21 cellular contexts compared by ENCODE assay signal in the genomic region with DNA sequence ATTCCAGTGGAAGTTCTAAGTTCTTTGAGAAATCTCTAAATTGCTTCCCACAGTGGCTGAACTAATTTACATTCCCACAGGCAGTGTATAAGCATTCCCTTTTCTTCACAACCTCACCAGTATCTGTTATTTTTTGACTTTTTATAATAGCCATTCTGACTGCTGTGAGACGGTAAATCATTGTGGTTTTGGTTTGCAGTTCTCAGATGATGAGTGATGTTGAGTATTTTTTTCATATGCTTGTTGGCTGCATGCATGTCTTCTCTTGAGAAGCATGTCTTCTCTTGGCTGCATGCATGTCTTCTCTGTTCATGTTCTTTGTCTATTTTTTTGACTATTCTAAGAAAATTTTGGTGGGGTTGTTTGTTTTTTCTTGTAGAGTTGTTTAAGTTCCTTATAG.
DNase-seq lines count a peak whose midpoint lies in the region; ATAC-seq, FAIRE-seq and TF ChIP-seq lines count a peak whose summit lies in the region.
"Had no signal": no experiment of that assay in that cellular context is flagged by ENCODE, and none has a peak within 500 bp of the region (broad histone marks: within the 10 kb centered on the region; RNA-seq: fewer than 3 reads in every experiment).

No MANE protein-coding gene starts in this region.

- H3K4me1 ChIP-seq in astrocyte (ENCODE audit: insufficient read depth, low read length) (no peaks in the 10 kb centered on the region), neuronal stem cell (ENCODE audit: control insufficient read depth in 2 of 2, insufficient read depth in 1 of 2, low read depth in 1 of 2, low read length in 2 of 2) (peaks cover 0 to 9% of the 10 kb centered on the region in 2 donors), SJCRH30 (no peaks in the 10 kb centered on the region), adrenal gland (replicated peaks in 1 of 2) (no peaks in the 10 kb centered on the region)

- TF ChIP-seq CTCF in astrocyte (IDR thresholded peaks at IDR 0.05; ENCODE audit: insufficient read depth, low read depth, low read length) (no peak), adrenal gland (IDR thresholded peaks at IDR 0.05) (no peak)

- H3K79me2 ChIP-seq in astrocyte (ENCODE audit: insufficient read depth, low read length): no peaks in the 10 kb centered on the region

- no CpG with 5 or more reads among the region's 1 CpG for WGBS in neuronal stem cell (ENCODE audit: extremely low coverage in 2 of 2, insufficient read length in 2 of 2, insufficient replicate concordance in 1 of 2), 2 donors
- WGBS in adrenal gland, 4 donors: 80 to 89% (median 83%) methylated on average over 1 of the region's 1 CpG

- no peaks in the 10 kb centered on the region for H3K27me3 Mint-ChIP-seq in astrocyte (ENCODE audit: low read depth, unreplicated experiment)

- H3K4me2 ChIP-seq in astrocyte (ENCODE audit: low read length) (no peak overlapping the region), neuronal stem cell (ENCODE audit: insufficient read depth, low read length, poor library complexity, severe bottlenecking) (no peak overlapping the region)

- H3K9me3 ChIP-seq in astrocyte (ENCODE audit: insufficient read depth, low read depth, low read length) (no peaks in the 10 kb centered on the region), neuronal stem cell (replicated peaks in 1 of 2; ENCODE audit: control insufficient read depth in 2 of 2, insufficient read depth in 1 of 2, low read depth in 1 of 2, low read length in 2 of 2) (no peaks in the 10 kb centered on the region), SJCRH30 (replicated peaks) (0 out of 2 replicates have a peak, but pooled peaks cover 2% of the 10 kb centered on the region), adrenal gland (replicated peaks in 1 of 3) (no peaks in the 10 kb centered on the region)

- H2AK5ac ChIP-seq in neuronal stem cell (ENCODE audit: low read depth, low read length): no peak overlapping the region

- peaks cover 10% of the 10 kb centered on the region for H3K4me1 Mint-ChIP-seq in astrocyte (ENCODE audit: low read depth, unreplicated experiment)

- peak; percentile 6 for DNase-seq in Daoy (ENCODE audit: low read depth)
- DNase-seq in LHCN-M2 (ENCODE audit: low read depth): peak; percentile 47
- peak; percentile 51 for DNase-seq in astrocyte (ENCODE audit: low read depth)
- DNase-seq in neuronal stem cell (ENCODE audit: low spot score): no peak
- no peak for DNase-seq in SJCRH30
- DNase-seq in adrenal gland: no peak
- DNase-seq: 8988T, COR-L47, DMS 273 treated with DMSO at 0.1 percent for 48 hours, GF-D8, GM23248, Karpas-422, NCI-H1105 treated with DMSO at 0.1 percent for 48 hours, NCI-H1694, NCI-H774, SIG-M5 had no signal

- H3K9ac ChIP-seq in astrocyte (ENCODE audit: low read length) (no peak overlapping the region), neuronal stem cell (ENCODE audit: low read depth, low read length, poor library complexity) (no peak overlapping the region)
- H3K9ac ChIP-seq: GM23248 had no signal

- H3K14ac ChIP-seq in neuronal stem cell (ENCODE audit: low read length): no peak overlapping the region

- intact Hi-C loops in adrenal gland (cut with DNase I): no loop called here

- no peak overlapping the region for H2BK5ac ChIP-seq in neuronal stem cell (ENCODE audit: low read length)

- TF ChIP-seq POLR2A in adrenal gland (IDR thresholded peaks at IDR 0.05): no peak

- H3K4me3 Mint-ChIP-seq in astrocyte (ENCODE audit: unreplicated experiment): no peak overlapping the region

- H3K36me3 Mint-ChIP-seq in astrocyte (ENCODE audit: low read depth, unreplicated experiment): no peaks in the 10 kb centered on the region

- no peak overlapping the region for H2BK12ac ChIP-seq in neuronal stem cell (ENCODE audit: low read length)

- no peak overlapping the region for H4K8ac ChIP-seq in neuronal stem cell (ENCODE audit: low read depth, low read length)

- no peak overlapping the region for H2BK15ac ChIP-seq in neuronal stem cell (ENCODE audit: low read length)

- ATAC-seq in HG02840 (IDR thresholded peaks at IDR 0.05; ENCODE audit: low FRiP score, unreplicated experiment) (no peak), HG03159 (IDR thresholded peaks at IDR 0.05; ENCODE audit: unreplicated experiment) (no peak)
- ATAC-seq: GM12878 had no signal

- no peak for FAIRE-seq in astrocyte (lab: Jason Lieb, UNC)
- FAIRE-seq: GM12878, GM19239 had no signal

- H3K4ac ChIP-seq in neuronal stem cell (ENCODE audit: low read length): no peak overlapping the region

- H3K79me1 ChIP-seq in neuronal stem cell (ENCODE audit: low read depth, low read length): no peaks in the 10 kb centered on the region

- no peak overlapping the region for H4K91ac ChIP-seq in neuronal stem cell (ENCODE audit: low read depth, low read length, poor library complexity)

- no peaks in the 10 kb centered on the region for H4K20me1 ChIP-seq in astrocyte (ENCODE audit: insufficient read depth, low read length)

- H2AFZ ChIP-seq in astrocyte (ENCODE audit: low read depth, low read length) (no peak overlapping the region), neuronal stem cell (ENCODE audit: low read length) (peak overlapping the region; percentile 43)
- H2AFZ ChIP-seq: GM23248 had no signal

- no peaks in the 10 kb centered on the region for H3K36me3 ChIP-seq in astrocyte (ENCODE audit: insufficient read depth, low read length)
- no peaks in the 10 kb centered on the region for H3K36me3 ChIP-seq in neuronal stem cell (replicated peaks in 1 of 2; ENCODE audit: control insufficient read depth in 2 of 2, insufficient read depth in 2 of 2, low read length in 2 of 2)
- no peaks in the 10 kb centered on the region for H3K36me3 ChIP-seq in SJCRH30
- no peaks in the 10 kb centered on the region for H3K36me3 ChIP-seq in adrenal gland (replicated peaks in 1 of 2)

- H3K27me3 ChIP-seq in astrocyte (ENCODE audit: insufficient read depth, low read length) (no peaks in the 10 kb centered on the region), neuronal stem cell (ENCODE audit: control insufficient read depth in 3 of 3, insufficient read depth in 3 of 3, low read depth in 1 of 3, low read length in 3 of 3) (no peaks in the 10 kb centered on the region), SJCRH30 (no peaks in the 10 kb centered on the region), adrenal gland (no peaks in the 10 kb centered on the region)

- no peak overlapping the region for H2BK120ac ChIP-seq in neuronal stem cell (ENCODE audit: low read depth, low read length)

- no peak overlapping the region for H3K23ac ChIP-seq in neuronal stem cell (ENCODE audit: low read depth, low read length, poor library complexity)

- H3K4me3 ChIP-seq in astrocyte (ENCODE audit: insufficient read depth, low read depth, low read length) (no peak overlapping the region), neuronal stem cell (ENCODE audit: low read length in 2 of 2) (no peak overlapping the region), SJCRH30 (no peak overlapping the region), adrenal gland (no peak overlapping the region)
- H3K4me3 ChIP-seq: GM12878, GM23248 had no signal

- H3K27ac ChIP-seq in astrocyte (ENCODE audit: low read depth, low read length): no peak overlapping the region
- H3K27ac ChIP-seq in neuronal stem cell (replicated peaks; ENCODE audit: low read length): no peak overlapping the region
- no peak overlapping the region for H3K27ac ChIP-seq in SJCRH30
- no peak overlapping the region for H3K27ac ChIP-seq in adrenal gland
- H3K27ac ChIP-seq: GM23248, RWPE1 had no signal

- H3K18ac ChIP-seq in neuronal stem cell (ENCODE audit: low read length): no peak overlapping the region

- H3K27ac Mint-ChIP-seq in astrocyte (ENCODE audit: unreplicated experiment): no peak overlapping the region

- H3K9me3 Mint-ChIP-seq in astrocyte (ENCODE audit: unreplicated experiment): no peaks in the 10 kb centered on the region

Comparison
In these comparisons a context has a peak if more than half of its experiments do, and no peak if none do; other contexts are left out.
1. DNase-seq: peak in Daoy (single experiment), LHCN-M2 (single experiment) and astrocyte (single experiment); none in neuronal stem cell (single experiment), SJCRH30 (0 of 2) and adrenal gland (0 of 7).